ENCODE assay signal across 17 cellular contexts in the genomic region with DNA sequence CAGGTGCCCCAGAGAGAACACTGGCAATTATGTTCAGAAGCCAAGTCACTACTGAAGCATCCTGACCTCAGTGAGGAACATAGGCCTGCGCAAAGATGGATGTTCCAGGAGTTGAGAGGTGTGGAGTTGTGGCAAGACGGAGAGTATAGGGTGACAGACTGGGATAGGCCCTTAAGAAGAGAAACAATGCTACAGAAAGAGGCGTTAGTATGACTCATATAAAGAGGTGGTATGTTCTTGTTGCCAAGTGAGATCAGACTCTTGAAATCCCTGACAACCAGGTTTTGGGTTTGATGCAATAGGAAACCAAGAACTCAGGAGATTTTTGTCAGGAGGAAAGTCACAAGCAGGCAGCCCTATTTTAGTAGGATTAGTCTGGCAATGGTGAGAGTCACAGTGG.
DNase-seq lines count a peak whose midpoint lies in the region; ATAC-seq and TF ChIP-seq lines count a peak whose summit lies in the region.
"Had no signal": no experiment of that assay in that cellular context is flagged by ENCODE, and none has a peak within 500 bp of the region (broad histone marks: within the 10 kb centered on the region; RNA-seq: fewer than 3 reads in every experiment).

No MANE protein-coding gene starts in this region.

- ATAC-seq in RWPE2 (ENCODE audit: low read depth) (peak; percentile 56; the same call in 2 of the 3 replicates), HG03565 (IDR thresholded peaks at IDR 0.05; ENCODE audit: unreplicated experiment) (no peak)
- ATAC-seq: sciatic nerve had no signal

- no peaks in the 10 kb centered on the region for H3K4me1 ChIP-seq in HUES48 (ENCODE audit: control insufficient read depth, insufficient read depth, low read length)
- no peaks in the 10 kb centered on the region for H3K4me1 ChIP-seq in RWPE2 (ENCODE audit: insufficient read depth, poor library complexity, severe bottlenecking)
- H3K4me1 ChIP-seq: HAP-1 had no signal

- H3K4me3 ChIP-seq in HUES48 (ENCODE audit: low read depth, low read length) (no peak overlapping the region), RWPE2 (ENCODE audit: severe bottlenecking) (no peak overlapping the region), epithelial cell of esophagus (ENCODE audit: low read length) (no peak overlapping the region)
- H3K4me3 ChIP-seq: HAP-1 had no signal

- DNase-seq in RWPE2 (ENCODE audit: low spot score) = no peak
- peak; percentile 18 for DNase-seq in epithelial cell of esophagus (ENCODE audit: low read depth)
- DNase-seq in renal cortical epithelial cell (ENCODE audit: low read depth) = peak; percentile 48
- DNase-seq in stimulated activated naive CD4-positive, alpha-beta T cell (lab: John Stamatoyannopoulos, UW) = no peak
- no peak for DNase-seq in activated CD4-positive, alpha-beta T cell treated with anti-CD3 and anti-CD28 coated beads for 1 hour
- DNase-seq in OCI-M1 (lab: John Stamatoyannopoulos, UW) = no peak
- DNase-seq: activated CD4-positive, alpha-beta memory T cell treated with anti-CD3 and anti-CD28 coated beads for 36 hours; AML-193; kidney; NCI-H1694; NCI-H774 had no signal

- TF ChIP-seq CTCF in RWPE2 (IDR thresholded peaks at IDR 0.05; ENCODE audit: poor library complexity, severe bottlenecking) (no peak), epithelial cell of esophagus (IDR thresholded peaks at IDR 0.05; ENCODE audit: insufficient read depth, low read depth, low read length, missing control alignments) (no peak)

- no peaks in the 10 kb centered on the region for H3K27me3 ChIP-seq in HUES48 (ENCODE audit: control insufficient read depth, insufficient read depth, low read length)
- H3K27me3 ChIP-seq in RWPE2 (ENCODE audit: insufficient read depth, poor library complexity, severe bottlenecking) = no peaks in the 10 kb centered on the region

- H3K27ac ChIP-seq in HUES48 (ENCODE audit: low read depth, low read length) (peak overlapping the region; percentile 36), RWPE2 (ENCODE audit: poor library complexity, severe bottlenecking) (no peak overlapping the region)
- H3K27ac ChIP-seq: epithelial cell of prostate, RWPE1 had no signal

- H3K9me3 ChIP-seq in HUES48 (ENCODE audit: control insufficient read depth, insufficient read depth, low read length) (no peaks in the 10 kb centered on the region), RWPE2 (ENCODE audit: severe bottlenecking) (no peaks in the 10 kb centered on the region)
- H3K9me3 ChIP-seq: HAP-1 had no signal

- no peak overlapping the region for H3K9ac ChIP-seq in HUES48 (ENCODE audit: low read depth, low read length)

- H3K36me3 ChIP-seq in HUES48 (ENCODE audit: control insufficient read depth, insufficient read depth, low read length) = no peaks in the 10 kb centered on the region
- no peaks in the 10 kb centered on the region for H3K36me3 ChIP-seq in RWPE2 (ENCODE audit: low read depth)
- H3K36me3 ChIP-seq: HAP-1 had no signal

Comparison
In these comparisons a context has a peak if more than half of its experiments do, and no peak if none do; other contexts are left out.
1. DNase-seq: peak in epithelial cell of esophagus (single experiment) and renal cortical epithelial cell (single experiment); none in RWPE2 (single experiment), stimulated activated naive CD4-positive, alpha-beta T cell (0 of 6), activated CD4-positive, alpha-beta T cell treated with anti-CD3 and anti-CD28 coated beads for 1 hour (single experiment) and OCI-M1 (single experiment).